Comparison of ENCODE assay signal across 10 cellular contexts in genomic region chr18:25348361-25349130, GRCh38. TPM values are rescaled to one million over a fixed set of nuclear protein-coding genes. Genes with fewer than 3 reads are reported as not detected.
DNase-seq lines count a peak whose midpoint lies in the region; ATAC-seq, FAIRE-seq and TF ChIP-seq lines count a peak whose summit lies in the region.
"Had no signal": no experiment of that assay in that cellular context is flagged by ENCODE, and none has a peak within 500 bp of the region (broad histone marks: within the 10 kb centered on the region; RNA-seq: fewer than 3 reads in every experiment).

No MANE protein-coding gene starts in this region.

- TF ChIP-seq CTCF in HEK293 (tag by site-specific recombination; IDR thresholded peaks at IDR 0.05): no peak
- no peak for TF ChIP-seq CTCF in kidney (IDR thresholded peaks at IDR 0.05; ENCODE audit: borderline replicate concordance, extremely low read depth, insufficient read depth)

- WGBS in adipose tissue, 3 donors: 33 to 55% (median 33%) methylated on average over 17 of the region's 17 CpGs

- H3K9ac ChIP-seq in kidney (ENCODE audit: low read length in 2 of 2): no peak overlapping the region

- intact Hi-C loops in kidney (cut with DNase I): no loop called here

- DNase-seq in kidney: no peak
- no peak for DNase-seq in skeletal muscle cell (ENCODE audit: low read depth)
- no peak for DNase-seq in SW 1271 (lab: John Stamatoyannopoulos, UW)
- no peak for DNase-seq in NCI-H1092 treated with DMSO at 0.1 percent for 48 hours (lab: John Stamatoyannopoulos, UW)
- DNase-seq in T-helper 1 cell: no peak
- DNase-seq: NCI-H146; stimulated activated naive CD4-positive, alpha-beta T cell had no signal

- no peak for ATAC-seq in HG03378 (IDR thresholded peaks at IDR 0.05; ENCODE audit: unreplicated experiment)

- POLR2A ChIA-PET in HEK293 (lab: Yijun Ruan, JAX): no interaction called here

- H3K9me3 ChIP-seq in HEK293 (ENCODE audit: control insufficient read depth, insufficient read depth, low read depth, low read length) (no peaks in the 10 kb centered on the region), kidney (ENCODE audit: control insufficient read depth in 1 of 2, low read length in 2 of 2) (no peaks in the 10 kb centered on the region)

- H3K36me3 ChIP-seq in HEK293 (ENCODE audit: control insufficient read depth in 2 of 2, insufficient read depth in 1 of 2, low read length in 2 of 2) (no peaks in the 10 kb centered on the region), kidney (ENCODE audit: control insufficient read depth in 1 of 2, insufficient read depth in 2 of 2, low read length in 2 of 2) (no peaks in the 10 kb centered on the region)

- H3K4me3 ChIP-seq in HEK293 (ENCODE audit: low read depth, low read length) (peak overlapping the region; percentile 79; the same call in 1 of the 2 replicates), kidney (ENCODE audit: low read length in 2 of 2) (peak overlapping the region; percentile 61 to 68), skeletal muscle cell (ENCODE audit: low read depth, low read length) (peak overlapping the region; percentile 86)

- FAIRE-seq in kidney (lab: Jason Lieb, UNC): no peak

- H3K27ac ChIP-seq in HEK293 (ENCODE audit: extremely low read depth, low read depth, low read length) (no peak overlapping the region), adipose tissue (ENCODE audit: low read depth, low read length) (peak overlapping the region; percentile 65), kidney (ENCODE audit: low read depth in 2 of 2, low read length in 2 of 2) (peak overlapping the region in 1 of 2 donors; percentile 17)

- H3K4me1 ChIP-seq in HEK293 (ENCODE audit: control insufficient read depth, insufficient read depth, low read length) (peaks cover 26% of the 10 kb centered on the region), kidney (ENCODE audit: control insufficient read depth in 1 of 2, insufficient read depth in 1 of 2, low read depth in 1 of 2, low read length in 2 of 2) (no peaks in the 10 kb centered on the region)

- CTCF ChIA-PET in HEK293 (lab: Yijun Ruan, JAX): interaction anchor here (0.6 to 1.0 kb wide), 3 partner anchors 34 to 1139 kb away, joined by 3 read pairs; no protein-coding TSS in a partner anchor

TF ChIP-seq in HEK293, 187 proteins besides CTCF, POLR2A, EP300 and RAD21:
- TF ChIP-seq ZNF398 (tag by site-specific recombination; IDR thresholded peaks at IDR 0.05): no peak
- TF ChIP-seq ZNF513 (tag by site-specific recombination; IDR thresholded peaks at IDR 0.05): 0 out of 2 replicates have a peak, but pooled peaks have one; percentile 4
- no peak for TF ChIP-seq ZNF155 (tag by site-specific recombination; IDR thresholded peaks at IDR 0.05)
- TF ChIP-seq ZNF488 (tag by site-specific recombination; IDR thresholded peaks at IDR 0.05): no peak

RNA-seq across cellular contexts. Expression of gene ZNF521, which starts 3.4 kb away (rescaled TPM):
- polyA plus RNA-seq in adipose tissue (10 to 100 TPM in 2 of 3 donors, 1 to 10 TPM in 1; 1.8 to 12.4 (median 11.4) TPM), kidney (ENCODE audit: insufficient read depth, low read depth, low replicate concordance) (1.8 TPM)
- 18.0 TPM for total RNA-seq in kidney
